Comparison of ENCODE assay signal across 1 cellular context in the genomic region with DNA sequence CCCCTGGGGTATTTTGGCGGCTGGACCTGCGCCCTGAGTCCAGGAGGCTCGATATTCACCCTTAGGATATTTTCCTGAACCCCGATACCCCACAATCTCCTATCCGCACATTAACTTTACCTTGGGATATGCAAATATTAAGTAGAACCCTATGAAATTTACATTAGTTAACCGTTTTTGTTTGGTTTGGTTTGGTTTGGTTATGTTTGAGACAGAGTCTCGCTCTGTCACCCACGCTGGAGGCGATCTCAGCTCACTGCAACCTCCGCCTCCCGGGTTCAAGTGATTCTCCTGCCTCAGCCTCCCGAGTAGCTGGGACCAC.
TF ChIP-seq lines count a peak whose summit lies in the region.

No MANE protein-coding gene starts in this region.

TF ChIP-seq in HEK293, 187 proteins besides CTCF, POLR2A, EP300 and RAD21 (continued from another document):
- TF ChIP-seq, protein P1, sequence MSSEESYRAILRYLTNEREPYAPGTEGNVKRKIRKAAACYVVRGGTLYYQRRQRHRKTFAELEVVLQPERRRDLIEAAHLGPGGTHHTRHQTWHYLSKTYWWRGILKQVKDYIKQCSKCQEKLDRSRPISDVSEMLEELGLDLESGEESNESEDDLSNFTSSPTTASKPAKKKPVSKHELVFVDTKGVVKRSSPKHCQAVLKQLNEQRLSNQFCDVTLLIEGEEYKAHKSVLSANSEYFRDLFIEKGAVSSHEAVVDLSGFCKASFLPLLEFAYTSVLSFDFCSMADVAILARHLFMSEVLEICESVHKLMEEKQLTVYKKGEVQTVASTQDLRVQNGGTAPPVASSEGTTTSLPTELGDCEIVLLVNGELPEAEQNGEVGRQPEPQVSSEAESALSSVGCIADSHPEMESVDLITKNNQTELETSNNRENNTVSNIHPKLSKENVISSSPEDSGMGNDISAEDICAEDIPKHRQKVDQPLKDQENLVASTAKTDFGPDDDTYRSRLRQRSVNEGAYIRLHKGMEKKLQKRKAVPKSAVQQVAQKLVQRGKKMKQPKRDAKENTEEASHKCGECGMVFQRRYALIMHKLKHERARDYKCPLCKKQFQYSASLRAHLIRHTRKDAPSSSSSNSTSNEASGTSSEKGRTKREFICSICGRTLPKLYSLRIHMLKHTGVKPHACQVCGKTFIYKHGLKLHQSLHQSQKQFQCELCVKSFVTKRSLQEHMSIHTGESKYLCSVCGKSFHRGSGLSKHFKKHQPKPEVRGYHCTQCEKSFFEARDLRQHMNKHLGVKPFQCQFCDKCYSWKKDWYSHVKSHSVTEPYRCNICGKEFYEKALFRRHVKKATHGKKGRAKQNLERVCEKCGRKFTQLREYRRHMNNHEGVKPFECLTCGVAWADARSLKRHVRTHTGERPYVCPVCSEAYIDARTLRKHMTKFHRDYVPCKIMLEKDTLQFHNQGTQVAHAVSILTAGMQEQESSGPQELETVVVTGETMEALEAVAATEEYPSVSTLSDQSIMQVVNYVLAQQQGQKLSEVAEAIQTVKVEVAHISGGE (tag by site-specific recombination; conservative IDR thresholded peaks at IDR 0.05; ENCODE audit: low read depth), result no peak
- TF ChIP-seq ZNF2 (tag by site-specific recombination; IDR thresholded peaks at IDR 0.05) (0 out of 2 replicates have a peak, but pooled peaks have one; percentile 9), SP7 (tag by site-specific recombination; IDR thresholded peaks at IDR 0.05) (0 out of 2 replicates have a peak, but pooled peaks have one; percentile 3), ZNF292 (tag by site-specific recombination; IDR thresholded peaks at IDR 0.05; ENCODE audit: borderline replicate concordance, low read depth) (no peak), GFI1B (tag by site-specific recombination; IDR thresholded peaks at IDR 0.05) (no peak), SETDB1 (IDR thresholded peaks at IDR 0.05; ENCODE audit: insufficient read length, low read length) (no peak), ZNF155 (tag by site-specific recombination; IDR thresholded peaks at IDR 0.05) (no peak)
- TF ChIP-seq, protein P2, sequence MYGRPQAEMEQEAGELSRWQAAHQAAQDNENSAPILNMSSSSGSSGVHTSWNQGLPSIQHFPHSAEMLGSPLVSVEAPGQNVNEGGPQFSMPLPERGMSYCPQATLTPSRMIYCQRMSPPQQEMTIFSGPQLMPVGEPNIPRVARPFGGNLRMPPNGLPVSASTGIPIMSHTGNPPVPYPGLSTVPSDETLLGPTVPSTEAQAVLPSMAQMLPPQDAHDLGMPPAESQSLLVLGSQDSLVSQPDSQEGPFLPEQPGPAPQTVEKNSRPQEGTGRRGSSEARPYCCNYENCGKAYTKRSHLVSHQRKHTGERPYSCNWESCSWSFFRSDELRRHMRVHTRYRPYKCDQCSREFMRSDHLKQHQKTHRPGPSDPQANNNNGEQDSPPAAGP (tag by site-specific recombination; IDR thresholded peaks at IDR 0.05), result no peak; the same call in 1 of the 2 replicates
TF ChIP-seq in HEK293: peak in this region for 3.
